ENCODE assay signal across 1 cellular context in the genomic region with DNA sequence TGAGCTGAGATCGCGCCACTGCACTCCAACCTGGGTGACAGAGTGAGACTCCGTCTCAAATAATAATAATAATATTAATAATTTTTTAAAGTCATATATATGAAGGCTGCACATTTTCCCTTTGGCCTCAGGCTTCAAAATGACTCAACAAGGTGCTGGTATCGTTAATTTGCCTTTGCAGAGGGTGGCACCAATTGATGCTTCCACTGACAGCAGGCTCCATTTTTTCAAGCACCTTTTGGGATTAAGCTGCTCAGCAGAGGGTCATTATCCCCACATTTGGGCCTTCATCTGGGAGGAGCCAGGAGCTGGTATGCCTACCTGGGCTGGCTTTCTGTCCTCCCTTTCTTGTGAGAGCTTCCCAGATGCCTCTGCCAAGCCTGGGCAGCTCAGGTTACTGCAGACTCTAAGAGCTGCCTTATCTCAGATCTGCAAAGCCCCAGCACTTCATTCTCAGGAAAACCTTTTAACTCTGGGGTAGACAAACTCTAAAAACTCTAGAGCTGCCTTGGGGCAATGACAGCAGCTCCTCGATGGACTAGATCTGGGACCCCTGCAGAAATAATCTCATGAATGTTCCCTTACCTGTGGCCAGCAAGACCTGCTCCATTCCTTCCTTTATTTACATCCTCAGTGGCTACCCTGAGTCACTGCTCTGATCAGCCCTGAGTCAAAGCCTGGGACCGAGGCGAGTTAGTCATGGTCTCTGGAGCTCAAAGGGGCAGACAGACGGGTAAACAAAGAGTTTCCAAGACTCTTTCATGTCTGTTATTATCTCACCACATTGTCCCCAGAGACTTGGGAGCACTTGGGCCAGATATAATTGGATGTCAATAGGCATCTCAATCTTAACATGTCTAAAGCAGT.
TF ChIP-seq lines count a peak whose summit lies in the region.

No MANE protein-coding gene starts in this region.

TF ChIP-seq in GM23338, 12 proteins besides CTCF, POLR2A, EP300 and RAD21 (continued from another document):
- TF ChIP-seq, protein P1, sequence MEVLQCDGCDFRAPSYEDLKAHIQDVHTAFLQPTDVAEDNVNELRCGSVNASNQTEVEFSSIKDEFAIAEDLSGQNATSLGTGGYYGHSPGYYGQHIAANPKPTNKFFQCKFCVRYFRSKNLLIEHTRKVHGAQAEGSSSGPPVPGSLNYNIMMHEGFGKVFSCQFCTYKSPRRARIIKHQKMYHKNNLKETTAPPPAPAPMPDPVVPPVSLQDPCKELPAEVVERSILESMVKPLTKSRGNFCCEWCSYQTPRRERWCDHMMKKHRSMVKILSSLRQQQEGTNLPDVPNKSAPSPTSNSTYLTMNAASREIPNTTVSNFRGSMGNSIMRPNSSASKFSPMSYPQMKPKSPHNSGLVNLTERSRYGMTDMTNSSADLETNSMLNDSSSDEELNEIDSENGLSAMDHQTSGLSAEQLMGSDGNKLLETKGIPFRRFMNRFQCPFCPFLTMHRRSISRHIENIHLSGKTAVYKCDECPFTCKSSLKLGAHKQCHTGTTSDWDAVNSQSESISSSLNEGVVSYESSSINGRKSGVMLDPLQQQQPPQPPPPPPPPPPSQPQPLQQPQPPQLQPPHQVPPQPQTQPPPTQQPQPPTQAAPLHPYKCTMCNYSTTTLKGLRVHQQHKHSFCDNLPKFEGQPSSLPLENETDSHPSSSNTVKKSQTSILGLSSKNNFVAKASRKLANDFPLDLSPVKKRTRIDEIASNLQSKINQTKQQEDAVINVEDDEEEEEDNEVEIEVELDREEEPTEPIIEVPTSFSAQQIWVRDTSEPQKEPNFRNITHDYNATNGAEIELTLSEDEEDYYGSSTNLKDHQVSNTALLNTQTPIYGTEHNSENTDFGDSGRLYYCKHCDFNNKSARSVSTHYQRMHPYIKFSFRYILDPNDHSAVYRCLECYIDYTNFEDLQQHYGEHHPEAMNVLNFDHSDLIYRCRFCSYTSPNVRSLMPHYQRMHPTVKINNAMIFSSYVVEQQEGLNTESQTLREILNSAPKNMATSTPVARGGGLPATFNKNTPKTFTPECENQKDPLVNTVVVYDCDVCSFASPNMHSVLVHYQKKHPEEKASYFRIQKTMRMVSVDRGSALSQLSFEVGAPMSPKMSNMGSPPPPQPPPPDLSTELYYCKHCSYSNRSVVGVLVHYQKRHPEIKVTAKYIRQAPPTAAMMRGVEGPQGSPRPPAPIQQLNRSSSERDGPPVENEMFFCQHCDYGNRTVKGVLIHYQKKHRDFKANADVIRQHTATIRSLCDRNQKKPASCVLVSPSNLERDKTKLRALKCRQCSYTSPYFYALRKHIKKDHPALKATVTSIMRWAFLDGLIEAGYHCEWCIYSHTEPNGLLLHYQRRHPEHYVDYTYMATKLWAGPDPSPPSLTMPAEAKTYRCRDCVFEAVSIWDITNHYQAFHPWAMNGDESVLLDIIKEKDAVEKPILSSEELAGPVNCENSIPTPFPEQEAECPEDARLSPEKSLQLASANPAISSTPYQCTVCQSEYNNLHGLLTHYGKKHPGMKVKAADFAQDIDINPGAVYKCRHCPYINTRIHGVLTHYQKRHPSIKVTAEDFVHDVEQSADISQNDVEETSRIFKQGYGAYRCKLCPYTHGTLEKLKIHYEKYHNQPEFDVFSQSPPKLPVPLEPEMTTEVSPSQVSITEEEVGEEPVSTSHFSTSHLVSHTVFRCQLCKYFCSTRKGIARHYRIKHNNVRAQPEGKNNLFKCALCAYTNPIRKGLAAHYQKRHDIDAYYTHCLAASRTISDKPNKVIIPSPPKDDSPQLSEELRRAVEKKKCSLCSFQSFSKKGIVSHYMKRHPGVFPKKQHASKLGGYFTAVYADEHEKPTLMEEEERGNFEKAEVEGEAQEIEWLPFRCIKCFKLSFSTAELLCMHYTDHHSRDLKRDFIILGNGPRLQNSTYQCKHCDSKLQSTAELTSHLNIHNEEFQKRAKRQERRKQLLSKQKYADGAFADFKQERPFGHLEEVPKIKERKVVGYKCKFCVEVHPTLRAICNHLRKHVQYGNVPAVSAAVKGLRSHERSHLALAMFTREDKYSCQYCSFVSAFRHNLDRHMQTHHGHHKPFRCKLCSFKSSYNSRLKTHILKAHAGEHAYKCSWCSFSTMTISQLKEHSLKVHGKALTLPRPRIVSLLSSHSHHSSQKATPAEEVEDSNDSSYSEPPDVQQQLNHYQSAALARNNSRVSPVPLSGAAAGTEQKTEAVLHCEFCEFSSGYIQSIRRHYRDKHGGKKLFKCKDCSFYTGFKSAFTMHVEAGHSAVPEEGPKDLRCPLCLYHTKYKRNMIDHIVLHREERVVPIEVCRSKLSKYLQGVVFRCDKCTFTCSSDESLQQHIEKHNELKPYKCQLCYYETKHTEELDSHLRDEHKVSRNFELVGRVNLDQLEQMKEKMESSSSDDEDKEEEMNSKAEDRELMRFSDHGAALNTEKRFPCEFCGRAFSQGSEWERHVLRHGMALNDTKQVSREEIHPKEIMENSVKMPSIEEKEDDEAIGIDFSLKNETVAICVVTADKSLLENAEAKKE (CRISPR knock-in tag; IDR thresholded peaks at IDR 0.05) = no peak
- TF ChIP-seq ZNF114 (CRISPR knock-in tag; IDR thresholded peaks at IDR 0.05) (no peak), CREB1 (CRISPR knock-in tag; IDR thresholded peaks at IDR 0.05; ENCODE audit: low read depth) (no peak)
- TF ChIP-seq, protein P2, sequence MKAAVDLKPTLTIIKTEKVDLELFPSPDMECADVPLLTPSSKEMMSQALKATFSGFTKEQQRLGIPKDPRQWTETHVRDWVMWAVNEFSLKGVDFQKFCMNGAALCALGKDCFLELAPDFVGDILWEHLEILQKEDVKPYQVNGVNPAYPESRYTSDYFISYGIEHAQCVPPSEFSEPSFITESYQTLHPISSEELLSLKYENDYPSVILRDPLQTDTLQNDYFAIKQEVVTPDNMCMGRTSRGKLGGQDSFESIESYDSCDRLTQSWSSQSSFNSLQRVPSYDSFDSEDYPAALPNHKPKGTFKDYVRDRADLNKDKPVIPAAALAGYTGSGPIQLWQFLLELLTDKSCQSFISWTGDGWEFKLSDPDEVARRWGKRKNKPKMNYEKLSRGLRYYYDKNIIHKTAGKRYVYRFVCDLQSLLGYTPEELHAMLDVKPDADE (IDR thresholded peaks at IDR 0.05) = no peak
